19 cellular contexts compared by ENCODE assay signal in genomic region chr5:139761501-139761900, GRCh38. TPM values are rescaled to one million over a fixed set of nuclear protein-coding genes. Genes with fewer than 3 reads are reported as not detected.
A peak's percentile ranks its signal among the peaks of the same experiment; 100 is the strongest.
DNase-seq lines count a peak whose midpoint lies in the region; ATAC-seq, FAIRE-seq and TF ChIP-seq lines count a peak whose summit lies in the region.
"Had no signal": no experiment of that assay in that cellular context is flagged by ENCODE, and none has a peak within 500 bp of the region (broad histone marks: within the 10 kb centered on the region; RNA-seq: fewer than 3 reads in every experiment).

No MANE protein-coding gene starts in this region.

- no TSS peak for BruUV-seq in K562 (replicated peaks; lab: Mats Ljungman, UMichigan)

- H2AK5ac ChIP-seq in mesenchymal stem cell (ENCODE audit: low read length, severe bottlenecking) = peak overlapping the region; percentile 86

- H2BK15ac ChIP-seq in mesenchymal stem cell (ENCODE audit: low read depth, poor library complexity, severe bottlenecking) = no peak overlapping the region

- peak overlapping the region in 1 of 2 experiments; percentile 63 for H2BK12ac ChIP-seq in mesenchymal stem cell (ENCODE audit: low read length in 2 of 2)

- H3K36me3 ChIP-seq in K562 (ENCODE audit: control insufficient read depth, insufficient read depth, low read length) (no peaks in the 10 kb centered on the region), mesenchymal stem cell (ENCODE audit: control insufficient read depth in 1 of 2, insufficient read depth in 2 of 2, low read depth in 1 of 2, low read length in 2 of 2) (no peaks in the 10 kb centered on the region)
- H3K36me3 ChIP-seq: HAP-1 had no signal

- H3K4me1 ChIP-seq in K562 (replicated peaks in 1 of 2; ENCODE audit: control insufficient read depth in 2 of 2, insufficient read depth in 2 of 2, low read length in 2 of 2) = peaks cover 2 to 29% of the 10 kb centered on the region in 2 experiments; a peak in 3 of 5 replicates
- peaks cover 64% of the 10 kb centered on the region for H3K4me1 ChIP-seq in mesenchymal stem cell (ENCODE audit: control insufficient read depth, insufficient read depth, low read depth, low read length)

- CTCF ChIA-PET in K562 (lab: Yijun Ruan, JAX; ENCODE audit: low intra/inter-chr PET ratio) = no interaction called here

- POLR2A ChIA-PET in K562 (lab: Yijun Ruan, JAX) = interaction anchor here (1.1 kb wide), 1 partner anchor 130 kb away, joined by 4 read pairs; no protein-coding TSS in a partner anchor

- 0 out of 2 replicates have a peak, but pooled peaks cover 2% of the 10 kb centered on the region for H4K20me1 ChIP-seq in K562 (replicated peaks; ENCODE audit: control insufficient read depth, insufficient read depth, low read length)

- H3K27ac ChIP-seq in K562 (ENCODE audit: extremely low read depth, low read depth, low read length) (no peak overlapping the region), mesenchymal stem cell (ENCODE audit: low read length, poor library complexity, severe bottlenecking) (no peak overlapping the region)
- H3K27ac ChIP-seq: C4-2B had no signal

- H4K8ac ChIP-seq in mesenchymal stem cell (ENCODE audit: low read length) = no peak overlapping the region

- H3K9ac ChIP-seq in K562 (ENCODE audit: insufficient read depth in 1 of 2, low read depth in 2 of 2, low read length in 2 of 2) (peak overlapping the region in 1 of 2 experiments; percentile 39; a peak in 1 of 4 replicates), mesenchymal stem cell (ENCODE audit: low read length) (no peak overlapping the region)

- no peak for ATAC-seq in K562
- ATAC-seq in HG02840 (IDR thresholded peaks at IDR 0.05; ENCODE audit: low FRiP score, unreplicated experiment) = no peak
- no peak for ATAC-seq in GM19463 (IDR thresholded peaks at IDR 0.05; ENCODE audit: unreplicated experiment)

- TF ChIP-seq EP300 in K562 (IDR thresholded peaks at IDR 0.05; ENCODE audit: low read length) = no peak

- H2AFZ ChIP-seq in K562 (ENCODE audit: low read depth, low read length) (peak overlapping the region; percentile 52; the same call in 1 of the 2 replicates), mesenchymal stem cell (ENCODE audit: low read depth, low read length) (no peak overlapping the region)

- peaks cover 0 to 1% of the 10 kb centered on the region in 2 experiments; a peak in 2 of 5 replicates for H3K27me3 ChIP-seq in K562 (ENCODE audit: control insufficient read depth in 2 of 2, insufficient read depth in 2 of 2, low read length in 2 of 2)
- H3K27me3 ChIP-seq in mesenchymal stem cell (ENCODE audit: control insufficient read depth in 1 of 2, insufficient read depth in 1 of 2, low read length in 2 of 2) = peaks cover 3 to 51% of the 10 kb centered on the region in 2 experiments

- no peak overlapping the region for H3K14ac ChIP-seq in mesenchymal stem cell (ENCODE audit: low read length in 2 of 2)

- H3K4me2 ChIP-seq in K562 (ENCODE audit: insufficient read depth, low read length) = no peak overlapping the region
- no peak overlapping the region for H3K4me2 ChIP-seq in mesenchymal stem cell (ENCODE audit: low read length, poor library complexity, severe bottlenecking)

- H3K4me3 ChIP-seq in K562 = no peak overlapping the region
- H3K4me3 ChIP-seq in mesenchymal stem cell (ENCODE audit: insufficient read depth in 1 of 2, low read depth in 1 of 2, low read length in 2 of 2) = no peak overlapping the region
- no peak overlapping the region for H3K4me3 ChIP-seq in foreskin fibroblast (ENCODE audit: low read depth in 1 of 2, low read length in 2 of 2)
- H3K4me3 ChIP-seq: HAP-1 had no signal

- H3K79me1 ChIP-seq in mesenchymal stem cell (replicated peaks; ENCODE audit: low read length, poor library complexity, severe bottlenecking) = no peaks in the 10 kb centered on the region

- no peak overlapping the region for H2BK5ac ChIP-seq in mesenchymal stem cell (ENCODE audit: low read depth, low read length, poor library complexity, severe bottlenecking)

- no peak for TF ChIP-seq RAD21 in K562 (CRISPR knock-in tag; conservative IDR thresholded peaks at IDR 0.05 in 1 of 2, IDR thresholded peaks at IDR 0.05 in 1 of 2)

- no peak overlapping the region for H3K23ac ChIP-seq in mesenchymal stem cell (ENCODE audit: low read length in 2 of 2)

- H3K9me3 ChIP-seq in K562 (replicated peaks; ENCODE audit: control insufficient read depth, insufficient read depth, low read depth, low read length) = no peaks in the 10 kb centered on the region
- H3K9me3 ChIP-seq in mesenchymal stem cell (ENCODE audit: control insufficient read depth, low read length) = no peaks in the 10 kb centered on the region
- H3K9me3 ChIP-seq: HAP-1 had no signal

- H3K9me1 ChIP-seq in K562 (ENCODE audit: control insufficient read depth, insufficient read depth, low read length) = no peaks in the 10 kb centered on the region

- no peaks in the 10 kb centered on the region for H3K79me2 ChIP-seq in K562 (ENCODE audit: control insufficient read depth, insufficient read depth, low read length)

- no peak overlapping the region for H2BK120ac ChIP-seq in mesenchymal stem cell (ENCODE audit: low read depth, low read length)

- WGBS in K562 (ENCODE audit: insufficient coverage, low coverage, missing lambda C conversion rate) = 23% methylated on average over 4 of the region's 4 CpGs
- WGBS in mesenchymal stem cell = 59% methylated on average over 4 of the region's 4 CpGs

- H4K91ac ChIP-seq in mesenchymal stem cell (ENCODE audit: low read length) = no peak overlapping the region

- no peak for TF ChIP-seq CTCF in K562 (IDR thresholded peaks at IDR 0.05 in 2 of 3, conservative IDR thresholded peaks at IDR 0.05 in 1 of 3; ENCODE audit: insufficient read depth in 2 of 3, low read depth in 1 of 3, low read length in 3 of 3)
- no peak for TF ChIP-seq CTCF in foreskin fibroblast (IDR thresholded peaks at IDR 0.05; ENCODE audit: low read depth, low read length)

- no peak overlapping the region for H3K4ac ChIP-seq in mesenchymal stem cell (ENCODE audit: low read depth in 1 of 2, low read length in 2 of 2)

- TF ChIP-seq POLR2A in K562 (conservative IDR thresholded peaks at IDR 0.05) = no peak

- DNase-seq in NCI-H82 (lab: John Stamatoyannopoulos, UW) (peak; percentile 70), K562 (ENCODE audit: extremely low read depth in 1 of 4, low spot score in 3 of 4) (no peak), mesenchymal stem cell (no peak), retina (peak; percentile 32), foreskin fibroblast (no peak)
- DNase-seq: ACHN, AML-193, DMS79, KBM-7, NCI-H1105, NCI-H1694, NCI-H2081 treated with DMSO at 0.1 percent for 48 hours, NCI-H774, SHP77 treated with DMSO at 0.1 percent for 48 hours had no signal

- intact Hi-C loops in K562 (cut with micrococcal nuclease) = loop anchor here (10.0 kb wide), 1 partner anchor 337 kb away; no protein-coding TSS in a partner anchor

- H3K18ac ChIP-seq in mesenchymal stem cell (ENCODE audit: low read depth in 1 of 2, low read length in 2 of 2) = peak overlapping the region in 1 of 2 experiments; percentile 28

- peak; percentile 72 for FAIRE-seq in K562 (lab: Jason Lieb, UNC)

- in situ Hi-C loops in K562 (cut with MboI) = loop anchor here (5.0 to 10.0 kb wide), 2 partner anchors 129 to 347 kb away; no protein-coding TSS in a partner anchor

TF ChIP-seq in K562, 482 proteins besides CTCF, POLR2A, EP300 and RAD21:
- TF ChIP-seq, protein P1, sequence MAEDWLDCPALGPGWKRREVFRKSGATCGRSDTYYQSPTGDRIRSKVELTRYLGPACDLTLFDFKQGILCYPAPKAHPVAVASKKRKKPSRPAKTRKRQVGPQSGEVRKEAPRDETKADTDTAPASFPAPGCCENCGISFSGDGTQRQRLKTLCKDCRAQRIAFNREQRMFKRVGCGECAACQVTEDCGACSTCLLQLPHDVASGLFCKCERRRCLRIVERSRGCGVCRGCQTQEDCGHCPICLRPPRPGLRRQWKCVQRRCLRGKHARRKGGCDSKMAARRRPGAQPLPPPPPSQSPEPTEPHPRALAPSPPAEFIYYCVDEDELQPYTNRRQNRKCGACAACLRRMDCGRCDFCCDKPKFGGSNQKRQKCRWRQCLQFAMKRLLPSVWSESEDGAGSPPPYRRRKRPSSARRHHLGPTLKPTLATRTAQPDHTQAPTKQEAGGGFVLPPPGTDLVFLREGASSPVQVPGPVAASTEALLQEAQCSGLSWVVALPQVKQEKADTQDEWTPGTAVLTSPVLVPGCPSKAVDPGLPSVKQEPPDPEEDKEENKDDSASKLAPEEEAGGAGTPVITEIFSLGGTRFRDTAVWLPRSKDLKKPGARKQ (CRISPR knock-in tag; IDR thresholded peaks at IDR 0.05) = no peak
- TF ChIP-seq GTF2B (IDR thresholded peaks at IDR 0.05; ENCODE audit: extremely low read depth, insufficient read length) (no peak), ILF3 (IDR thresholded peaks at IDR 0.05; ENCODE audit: borderline replicate concordance) (no peak), RBM15 (IDR thresholded peaks at IDR 0.05; ENCODE audit: insufficient read depth, low read length) (no peak)

RNA-seq across cellular contexts. Expression of gene PSD2, which starts 34.1 kb away (rescaled TPM):
- total RNA-seq in K562 (2011; cell fraction: chromatin; rRNA removed; ENCODE audit: low replicate concordance) = 0.09 TPM in 2 replicates
- under 0.01 TPM in 1 of 2 replicates, not detected in the other for total RNA-seq in K562 (2011; cell fraction: nucleolus; rRNA removed)
- total RNA-seq in K562 (2011; cell fraction: nucleoplasm; rRNA removed) = not detected in 2 replicates
- total RNA-seq in K562 (2014; rRNA removed) (0.09 TPM in 1 of 2 replicates, not detected in the other), K562 (2014; rRNA removed; fragmentation: Illumina TruSeq; extraction: Trizol) (not detected in 2 replicates), K562 (2015; rRNA removed; fragmentation: Illumina TruSeq; extraction: Trizol) (not detected in 2 replicates), K562 (2021) (0.04 and 0.07 TPM in 2 replicates)
- polyA plus RNA-seq in K562 (2011; rRNA removed) (0.04 and 0.11 TPM in 2 replicates), K562 (2014; fragmentation: Illumina TruSeq; extraction: Trizol) (0.01 TPM in 1 of 2 replicates, not detected in the other), K562 (2014; fragmentation: Nextera tagmentation; extraction: Ambion mirVana) (not detected), K562 (2014; rRNA removed) (0.01 TPM in 1 of 2 replicates, not detected in the other)
- 0.09 TPM in 1 of 2 replicates, not detected in the other for polyA plus RNA-seq in K562 (2011; cell fraction: cytosol; rRNA removed)
- polyA plus RNA-seq in K562 (2011; cell fraction: nucleus; rRNA removed) = 0.18 and 0.29 TPM in 2 replicates
- 0.01 and 0.06 TPM in 2 replicates for polyA plus RNA-seq in K562 (2012)
- polyA minus RNA-seq in K562 (2011; rRNA and poly(A)+ RNA removed) = 0.03 TPM in 1 of 2 replicates, not detected in the other
- polyA minus RNA-seq in K562 (2011; cell fraction: cytosol; rRNA and poly(A)+ RNA removed) = not detected in 2 replicates
- polyA minus RNA-seq in K562 (2011; cell fraction: nucleus; rRNA and poly(A)+ RNA removed) = 0.11 TPM in 1 of 2 replicates, not detected in the other
- polyA plus RNA-seq in mesenchymal stem cell (2013, experiment 1 of 2) = 0.07 TPM
- polyA plus RNA-seq in mesenchymal stem cell (2013, experiment 2 of 2) = 0.08 TPM
- total RNA-seq: RPMI7951 had no signal

Comparison
In these comparisons a context has a peak if more than half of its experiments do, and no peak if none do; other contexts are left out.
1. DNase-seq: peak in NCI-H82 (single experiment) and retina (single experiment); none in K562 (0 of 4), mesenchymal stem cell (single experiment) and foreskin fibroblast (0 of 2).